Comparison of ENCODE assay signal across 9 cellular contexts in the genomic region with DNA sequence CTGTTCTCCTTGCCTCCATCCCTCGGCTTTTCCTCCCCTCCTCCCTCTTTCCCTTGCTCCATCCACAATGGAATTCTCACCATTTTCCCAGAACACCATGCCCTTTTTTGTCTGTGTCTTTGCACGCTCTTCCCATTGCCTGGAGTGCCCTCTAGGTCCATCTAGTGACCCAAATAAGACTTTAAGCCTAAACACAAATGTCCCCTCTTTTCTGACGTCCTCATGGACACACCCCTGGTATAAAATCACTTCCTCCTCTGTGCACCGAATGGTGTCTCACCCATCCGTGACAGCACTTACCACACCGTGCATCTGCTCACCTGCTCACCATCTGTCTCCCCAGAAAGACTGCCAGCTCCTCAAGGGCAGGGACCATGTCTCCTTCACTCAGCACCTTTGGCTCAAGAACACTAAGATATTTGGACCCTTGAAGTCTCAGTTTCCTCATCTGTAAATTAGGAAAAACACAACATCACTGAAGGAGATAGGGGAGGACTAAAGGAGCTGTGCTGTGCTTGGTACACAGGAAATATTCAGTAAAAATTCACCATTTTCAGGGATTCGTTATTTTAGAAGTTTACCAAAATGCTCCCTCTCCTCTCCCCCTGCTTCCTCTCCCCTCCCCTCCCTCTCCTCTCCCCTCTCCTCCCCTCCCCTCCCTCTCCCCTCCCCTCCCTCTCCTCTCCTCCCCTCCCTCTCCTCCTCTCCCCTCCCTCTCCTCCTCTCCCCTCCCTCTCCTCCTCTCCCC. TPM values are rescaled to one million over a fixed set of nuclear protein-coding genes. Genes with fewer than 3 reads are reported as not detected.
A peak's percentile ranks its signal among the peaks of the same experiment; 100 is the strongest.
DNase-seq lines count a peak whose midpoint lies in the region; ATAC-seq and TF ChIP-seq lines count a peak whose summit lies in the region.
"Had no signal": no experiment of that assay in that cellular context is flagged by ENCODE, and none has a peak within 500 bp of the region (broad histone marks: within the 10 kb centered on the region; RNA-seq: fewer than 3 reads in every experiment).

No MANE protein-coding gene starts in this region.

- DNase-seq in COR-L47 (lab: John Stamatoyannopoulos, UW): peak; percentile 4
- peak; percentile 64 for DNase-seq in HFFc6
- peak; percentile 62 to 73 for DNase-seq in SHP77 (lab: John Stamatoyannopoulos, UW)
- DNase-seq in right cardiac atrium: no peak
- no peak for DNase-seq in prostate gland (ENCODE audit: low spot score)
- DNase-seq in NCI-H1930 (lab: John Stamatoyannopoulos, UW): no peak

- TF ChIP-seq POLR2A in prostate gland (IDR thresholded peaks at IDR 0.05): no peak

- H3K27ac ChIP-seq in right cardiac atrium (ENCODE audit: low read length): no peak overlapping the region
- H3K27ac ChIP-seq in prostate gland: peak overlapping the region in 1 of 2 donors; percentile 3

- no peaks in the 10 kb centered on the region for H3K36me3 ChIP-seq in prostate gland

- H3K4me3 ChIP-seq in right cardiac atrium (ENCODE audit: low read length) (no peak overlapping the region), prostate gland (no peak overlapping the region)

- peak overlapping the region; percentile 62 for H3K27ac Mint-ChIP-seq in HFFc6

- H3K4me1 ChIP-seq in right cardiac atrium (ENCODE audit: control insufficient read depth, insufficient read depth, low read length): peaks cover 3% of the 10 kb centered on the region
- H3K4me1 ChIP-seq in prostate gland (replicated peaks): peaks cover 9% of the 10 kb centered on the region

- ATAC-seq in right cardiac atrium (peak; percentile 23 to 25), GM19455 (IDR thresholded peaks at IDR 0.05; ENCODE audit: unreplicated experiment) (no peak), HG02840 (IDR thresholded peaks at IDR 0.05; ENCODE audit: low FRiP score, unreplicated experiment) (no peak)

- H3K27me3 ChIP-seq in right cardiac atrium (ENCODE audit: control insufficient read depth, insufficient read depth) (no peaks in the 10 kb centered on the region), prostate gland (replicated peaks; ENCODE audit: insufficient read depth) (no peaks in the 10 kb centered on the region)

- H3K9me3 Mint-ChIP-seq in HFFc6: no peaks in the 10 kb centered on the region

- 27% methylated on average over 7 of the region's 7 CpGs for WGBS in right cardiac atrium
- WGBS in prostate gland: 36% methylated on average over 7 of the region's 7 CpGs

- peak; percentile 68 for TF ChIP-seq CTCF in HFFc6 (IDR thresholded peaks at IDR 0.05)
- TF ChIP-seq CTCF in prostate gland (IDR thresholded peaks at IDR 0.05): no peak

- no peaks in the 10 kb centered on the region for H3K9me3 ChIP-seq in right cardiac atrium (ENCODE audit: control insufficient read depth, low read length)
- H3K9me3 ChIP-seq in prostate gland: no peaks in the 10 kb centered on the region

- no peaks in the 10 kb centered on the region for H3K36me3 Mint-ChIP-seq in HFFc6 (ENCODE audit: low read depth)

- H3K4me1 Mint-ChIP-seq in HFFc6 (ENCODE audit: low read depth): peaks cover 39% of the 10 kb centered on the region

- peaks cover 1% of the 10 kb centered on the region; the same call in 1 of the 2 replicates for H3K27me3 Mint-ChIP-seq in HFFc6 (ENCODE audit: insufficient read depth)

- peak overlapping the region; percentile 42 for H3K4me3 Mint-ChIP-seq in HFFc6

- intact Hi-C loops in right cardiac atrium (cut with DNase I): loop anchor here in 1 of 4 donors (10.0 kb wide), 1 partner anchor 58 kb away; no protein-coding TSS in a partner anchor
- intact Hi-C loops in prostate gland (cut with DNase I): no loop called here

RNA-seq across cellular contexts. Expression of a gene that starts 23.7 kb away (rescaled TPM):
- total RNA-seq in HFFc6 (2021; fragmentation: NEBNext Ultra II Directional; extraction: Animal tissue kit (Norgen Biotek cat#: 25700)): 10 to 100 TPM; 12.0 to 14.4 (median 12.7) TPM
- 10 to 100 TPM; 12.1 to 21.2 (median 14.3) TPM for total RNA-seq in right cardiac atrium
- polyA plus RNA-seq in right cardiac atrium: 19.3 TPM
- total RNA-seq in prostate gland: 10 to 100 TPM; 30.6 to 48.1 TPM

RNA-seq across cellular contexts. Expression of a gene that starts 30.5 kb away (rescaled TPM):
- under 1 TPM in 1 of 6 experiments, not detected in 5; 0.09 TPM for total RNA-seq in HFFc6 (2021; fragmentation: NEBNext Ultra II Directional; extraction: Animal tissue kit (Norgen Biotek cat#: 25700))
- total RNA-seq in right cardiac atrium (1 to 10 TPM in 2 of 4 donors, under 1 TPM in 2; 0.71 to 1.8 (median 1.1) TPM), prostate gland (1 to 10 TPM in 1 of 2 donors, not detected in 1; 1.8 TPM)
- 0.57 TPM for polyA plus RNA-seq in right cardiac atrium
- total RNA-seq: bronchial epithelial cell had no signal

RNA-seq across cellular contexts. Expression of a gene that starts 47.5 kb away (rescaled TPM):
- 10 to 100 TPM; 44.6 to 54.9 (median 49.6) TPM for total RNA-seq in HFFc6 (2021; fragmentation: NEBNext Ultra II Directional; extraction: Animal tissue kit (Norgen Biotek cat#: 25700))
- total RNA-seq in right cardiac atrium: 10 to 100 TPM; 44.7 to 57.0 (median 49.3) TPM
- 63.4 TPM for polyA plus RNA-seq in right cardiac atrium
- 10 to 100 TPM; 28.0 to 46.0 TPM for total RNA-seq in prostate gland

Comparison
In these comparisons a context has a peak if more than half of its experiments do, and no peak if none do; other contexts are left out.
1. DNase-seq: peak in COR-L47 (single experiment), HFFc6 (single experiment) and SHP77 (2 of 2); none in right cardiac atrium (0 of 3), prostate gland (single experiment) and NCI-H1930 (0 of 2).
2. ATAC-seq: peak in right cardiac atrium (2 of 2); none in GM19455 (single experiment) and HG02840 (single experiment).